ENCODE assay signal across 1 cellular context in genomic region chr17:81821603-81822311, GRCh38.
TF ChIP-seq lines count a peak whose summit lies in the region.

No MANE protein-coding gene starts in this region.

TF ChIP-seq in HepG2, 621 proteins besides CTCF, POLR2A, EP300 and RAD21 (continued from another document and continues in another):
- TF ChIP-seq ZSCAN20 (CRISPR knock-in tag; IDR thresholded peaks at IDR 0.05; ENCODE audit: borderline replicate concordance) (peak; percentile 44; the same call in 1 of the 2 replicates), MIER2 (CRISPR knock-in tag; IDR thresholded peaks at IDR 0.05) (no peak), ZNF841 (CRISPR knock-in tag; IDR thresholded peaks at IDR 0.05; ENCODE audit: borderline replicate concordance) (no peak), ZNF768 (CRISPR knock-in tag; IDR thresholded peaks at IDR 0.05) (peak; percentile 98), TP53 (CRISPR knock-in tag; conservative IDR thresholded peaks at IDR 0.05) (no peak), MLXIP (CRISPR knock-in tag; IDR thresholded peaks at IDR 0.05; ENCODE audit: borderline replicate concordance) (no peak), KAT7 (CRISPR knock-in tag; IDR thresholded peaks at IDR 0.05; ENCODE audit: borderline replicate concordance) (no peak), ZNF792 (CRISPR knock-in tag; IDR thresholded peaks at IDR 0.05) (peak; percentile 28; the same call in 1 of the 2 replicates), ZNF121 (CRISPR knock-in tag; IDR thresholded peaks at IDR 0.05) (no peak), RFX1 (IDR thresholded peaks at IDR 0.05) (no peak), REPIN1 (CRISPR knock-in tag; IDR thresholded peaks at IDR 0.05; ENCODE audit: borderline replicate concordance, low read depth) (no peak; the same call in 1 of the 2 replicates), SOX6 (IDR thresholded peaks at IDR 0.05) (no peak), SOX6 (CRISPR knock-in tag; IDR thresholded peaks at IDR 0.05) (peak; percentile 68), ZNF563 (CRISPR knock-in tag; IDR thresholded peaks at IDR 0.05) (0 out of 2 replicates have a peak, but pooled peaks have one; percentile 9), ZNF17 (CRISPR knock-in tag; IDR thresholded peaks at IDR 0.05) (no peak), CC2D1A (CRISPR knock-in tag; IDR thresholded peaks at IDR 0.05) (no peak), ZNF569 (CRISPR knock-in tag; IDR thresholded peaks at IDR 0.05; ENCODE audit: borderline replicate concordance) (no peak), TFAP4 (IDR thresholded peaks at IDR 0.05; ENCODE audit: borderline replicate concordance, low read depth) (peak; percentile 46; the same call in 1 of the 2 replicates), NR2F2 (IDR thresholded peaks at IDR 0.05; ENCODE audit: borderline replicate concordance, low read depth) (no peak), XBP1 (CRISPR knock-in tag; IDR thresholded peaks at IDR 0.05) (no peak), ZNF788 (CRISPR knock-in tag; IDR thresholded peaks at IDR 0.05; ENCODE audit: borderline replicate concordance) (peak; percentile 70; the same call in 1 of the 2 replicates), GFI1 (CRISPR knock-in tag; IDR thresholded peaks at IDR 0.05; ENCODE audit: borderline replicate concordance) (no peak), ZNF749 (CRISPR knock-in tag; IDR thresholded peaks at IDR 0.05; ENCODE audit: borderline replicate concordance) (no peak), ZNF839 (CRISPR knock-in tag; IDR thresholded peaks at IDR 0.05; ENCODE audit: borderline replicate concordance) (no peak), RNF2 (conservative IDR thresholded peaks at IDR 0.05; ENCODE audit: low read depth) (no peak), KDM5B (CRISPR knock-in tag; IDR thresholded peaks at IDR 0.05; ENCODE audit: borderline replicate concordance) (peak; percentile 69; the same call in 1 of the 2 replicates), ZNF776 (CRISPR knock-in tag; IDR thresholded peaks at IDR 0.05) (no peak), DNMT1 (CRISPR knock-in tag; IDR thresholded peaks at IDR 0.05) (no peak), HMGXB3 (CRISPR knock-in tag; IDR thresholded peaks at IDR 0.05; ENCODE audit: borderline replicate concordance) (peak; percentile 57), RFX5 (IDR thresholded peaks at IDR 0.05; ENCODE audit: low read depth, low read length) (no peak), ATF7 (IDR thresholded peaks at IDR 0.05) (no peak), ATF7 (CRISPR knock-in tag; IDR thresholded peaks at IDR 0.05) (no peak), HMG20A (CRISPR knock-in tag; IDR thresholded peaks at IDR 0.05; ENCODE audit: borderline replicate concordance) (peak; percentile 53; the same call in 1 of the 2 replicates), ZNF24 (IDR thresholded peaks at IDR 0.05) (no peak), MED13 (CRISPR knock-in tag; IDR thresholded peaks at IDR 0.05) (no peak), ZNF605 (CRISPR knock-in tag; IDR thresholded peaks at IDR 0.05) (no peak), FLYWCH1 (CRISPR knock-in tag; IDR thresholded peaks at IDR 0.05) (no peak), ZMAT3 (CRISPR knock-in tag; conservative IDR thresholded peaks at IDR 0.05) (no peak), FOXK1 (CRISPR knock-in tag; IDR thresholded peaks at IDR 0.05; ENCODE audit: borderline replicate concordance, low read depth) (peak; percentile 64; the same call in 1 of the 2 replicates), GMEB1 (CRISPR knock-in tag; IDR thresholded peaks at IDR 0.05; ENCODE audit: borderline replicate concordance) (peak; percentile 52; the same call in 1 of the 2 replicates), NFRKB (IDR thresholded peaks at IDR 0.05) (no peak), ARHGAP35 (CRISPR knock-in tag; IDR thresholded peaks at IDR 0.05; ENCODE audit: borderline replicate concordance) (0 out of 2 replicates have a peak, but pooled peaks have one; percentile 21), TARDBP (CRISPR knock-in tag; IDR thresholded peaks at IDR 0.05) (no peak), ZNF678 (CRISPR knock-in tag; IDR thresholded peaks at IDR 0.05) (no peak), ZNF781 (CRISPR knock-in tag; IDR thresholded peaks at IDR 0.05; ENCODE audit: borderline replicate concordance, not compliant biosample characterization) (no peak), EEA1 (CRISPR knock-in tag; IDR thresholded peaks at IDR 0.05; ENCODE audit: borderline replicate concordance) (no peak)
- TF ChIP-seq, protein P1, sequence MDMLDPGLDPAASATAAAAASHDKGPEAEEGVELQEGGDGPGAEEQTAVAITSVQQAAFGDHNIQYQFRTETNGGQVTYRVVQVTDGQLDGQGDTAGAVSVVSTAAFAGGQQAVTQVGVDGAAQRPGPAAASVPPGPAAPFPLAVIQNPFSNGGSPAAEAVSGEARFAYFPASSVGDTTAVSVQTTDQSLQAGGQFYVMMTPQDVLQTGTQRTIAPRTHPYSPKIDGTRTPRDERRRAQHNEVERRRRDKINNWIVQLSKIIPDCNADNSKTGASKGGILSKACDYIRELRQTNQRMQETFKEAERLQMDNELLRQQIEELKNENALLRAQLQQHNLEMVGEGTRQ (IDR thresholded peaks at IDR 0.05; ENCODE audit: low read depth, low read length) = no peak
- TF ChIP-seq, protein P1 (CRISPR knock-in tag; IDR thresholded peaks at IDR 0.05; ENCODE audit: borderline replicate concordance) = no peak
- TF ChIP-seq, protein P2, sequence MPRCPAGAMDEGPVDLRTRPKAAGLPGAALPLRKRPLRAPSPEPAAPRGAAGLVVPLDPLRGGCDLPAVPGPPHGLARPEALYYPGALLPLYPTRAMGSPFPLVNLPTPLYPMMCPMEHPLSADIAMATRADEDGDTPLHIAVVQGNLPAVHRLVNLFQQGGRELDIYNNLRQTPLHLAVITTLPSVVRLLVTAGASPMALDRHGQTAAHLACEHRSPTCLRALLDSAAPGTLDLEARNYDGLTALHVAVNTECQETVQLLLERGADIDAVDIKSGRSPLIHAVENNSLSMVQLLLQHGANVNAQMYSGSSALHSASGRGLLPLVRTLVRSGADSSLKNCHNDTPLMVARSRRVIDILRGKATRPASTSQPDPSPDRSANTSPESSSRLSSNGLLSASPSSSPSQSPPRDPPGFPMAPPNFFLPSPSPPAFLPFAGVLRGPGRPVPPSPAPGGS (CRISPR knock-in tag; IDR thresholded peaks at IDR 0.05) = 0 out of 2 replicates have a peak, but pooled peaks have one; percentile 30
- TF ChIP-seq, protein P3, sequence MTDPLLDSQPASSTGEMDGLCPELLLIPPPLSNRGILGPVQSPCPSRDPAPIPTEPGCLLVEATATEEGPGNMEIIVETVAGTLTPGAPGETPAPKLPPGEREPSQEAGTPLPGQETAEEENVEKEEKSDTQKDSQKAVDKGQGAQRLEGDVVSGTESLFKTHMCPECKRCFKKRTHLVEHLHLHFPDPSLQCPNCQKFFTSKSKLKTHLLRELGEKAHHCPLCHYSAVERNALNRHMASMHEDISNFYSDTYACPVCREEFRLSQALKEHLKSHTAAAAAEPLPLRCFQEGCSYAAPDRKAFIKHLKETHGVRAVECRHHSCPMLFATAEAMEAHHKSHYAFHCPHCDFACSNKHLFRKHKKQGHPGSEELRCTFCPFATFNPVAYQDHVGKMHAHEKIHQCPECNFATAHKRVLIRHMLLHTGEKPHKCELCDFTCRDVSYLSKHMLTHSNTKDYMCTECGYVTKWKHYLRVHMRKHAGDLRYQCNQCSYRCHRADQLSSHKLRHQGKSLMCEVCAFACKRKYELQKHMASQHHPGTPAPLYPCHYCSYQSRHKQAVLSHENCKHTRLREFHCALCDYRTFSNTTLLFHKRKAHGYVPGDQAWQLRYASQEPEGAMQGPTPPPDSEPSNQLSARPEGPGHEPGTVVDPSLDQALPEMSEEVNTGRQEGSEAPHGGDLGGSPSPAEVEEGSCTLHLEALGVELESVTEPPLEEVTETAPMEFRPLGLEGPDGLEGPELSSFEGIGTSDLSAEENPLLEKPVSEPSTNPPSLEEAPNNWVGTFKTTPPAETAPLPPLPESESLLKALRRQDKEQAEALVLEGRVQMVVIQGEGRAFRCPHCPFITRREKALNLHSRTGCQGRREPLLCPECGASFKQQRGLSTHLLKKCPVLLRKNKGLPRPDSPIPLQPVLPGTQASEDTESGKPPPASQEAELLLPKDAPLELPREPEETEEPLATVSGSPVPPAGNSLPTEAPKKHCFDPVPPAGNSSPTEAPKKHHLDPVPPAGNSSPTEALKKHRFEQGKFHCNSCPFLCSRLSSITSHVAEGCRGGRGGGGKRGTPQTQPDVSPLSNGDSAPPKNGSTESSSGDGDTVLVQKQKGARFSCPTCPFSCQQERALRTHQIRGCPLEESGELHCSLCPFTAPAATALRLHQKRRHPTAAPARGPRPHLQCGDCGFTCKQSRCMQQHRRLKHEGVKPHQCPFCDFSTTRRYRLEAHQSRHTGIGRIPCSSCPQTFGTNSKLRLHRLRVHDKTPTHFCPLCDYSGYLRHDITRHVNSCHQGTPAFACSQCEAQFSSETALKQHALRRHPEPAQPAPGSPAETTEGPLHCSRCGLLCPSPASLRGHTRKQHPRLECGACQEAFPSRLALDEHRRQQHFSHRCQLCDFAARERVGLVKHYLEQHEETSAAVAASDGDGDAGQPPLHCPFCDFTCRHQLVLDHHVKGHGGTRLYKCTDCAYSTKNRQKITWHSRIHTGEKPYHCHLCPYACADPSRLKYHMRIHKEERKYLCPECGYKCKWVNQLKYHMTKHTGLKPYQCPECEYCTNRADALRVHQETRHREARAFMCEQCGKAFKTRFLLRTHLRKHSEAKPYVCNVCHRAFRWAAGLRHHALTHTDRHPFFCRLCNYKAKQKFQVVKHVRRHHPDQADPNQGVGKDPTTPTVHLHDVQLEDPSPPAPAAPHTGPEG (CRISPR knock-in tag; IDR thresholded peaks at IDR 0.05) = no peak
